22 cellular contexts compared by ENCODE assay signal in the genomic region with DNA sequence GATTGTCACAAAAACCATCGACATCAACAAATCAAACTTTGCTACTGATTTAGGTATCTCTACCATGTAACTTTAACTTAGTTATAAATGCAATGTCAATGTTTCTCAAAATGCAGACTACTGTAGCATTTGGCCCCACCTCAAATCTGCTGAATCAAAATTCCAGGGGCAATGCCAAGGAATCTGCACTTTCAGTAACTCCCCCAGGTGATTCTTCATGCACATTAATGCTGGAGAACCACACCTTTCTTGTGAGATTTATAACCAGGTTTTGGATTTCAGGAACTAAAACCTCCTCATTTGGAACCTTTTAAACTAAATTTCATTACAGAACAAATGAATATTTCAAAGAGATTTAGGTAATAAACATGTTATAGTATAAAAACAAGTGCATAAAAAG. TPM values are rescaled to one million over a fixed set of nuclear protein-coding genes. Genes with fewer than 3 reads are reported as not detected.
A peak's percentile ranks its signal among the peaks of the same experiment; 100 is the strongest.
DNase-seq lines count a peak whose midpoint lies in the region; ATAC-seq, FAIRE-seq and TF ChIP-seq lines count a peak whose summit lies in the region.
"Had no signal": no experiment of that assay in that cellular context is flagged by ENCODE, and none has a peak within 500 bp of the region (broad histone marks: within the 10 kb centered on the region; RNA-seq: fewer than 3 reads in every experiment).

No MANE protein-coding gene starts in this region.

- TF ChIP-seq CTCF in OCI-LY1 (IDR thresholded peaks at IDR 0.05; ENCODE audit: low read length) (no peak), keratinocyte (optimal IDR thresholded peaks at IDR 0.05 in 1 of 3, IDR thresholded peaks at IDR 0.05 in 1 of 3, conservative IDR thresholded peaks at IDR 0.05 in 1 of 3; ENCODE audit: extremely low read depth in 1 of 3, insufficient read depth in 2 of 3, low read length in 3 of 3) (no peak), nephron progenitor cell (IDR thresholded peaks at IDR 0.05) (no peak)

- H3K27ac ChIP-seq in OCI-LY1 (ENCODE audit: low read depth, low read length, poor library complexity, severe bottlenecking), result no peak overlapping the region
- no peak overlapping the region for H3K27ac ChIP-seq in keratinocyte (ENCODE audit: control insufficient read depth, insufficient read depth, low read length)
- H3K27ac ChIP-seq: RWPE1, SK-N-MC had no signal

- H3K4me2 ChIP-seq in OCI-LY1 (ENCODE audit: low read length) (peak overlapping the region; percentile 69), keratinocyte (ENCODE audit: control insufficient read depth, extremely low read depth, insufficient read depth, low read depth, low read length) (peak overlapping the region; percentile 33), skeletal muscle satellite cell (ENCODE audit: low read length) (peak overlapping the region; percentile 81)

- H3K4me3 ChIP-seq in OCI-LY1 (ENCODE audit: low read depth, low read length, poor library complexity, severe bottlenecking) (peak overlapping the region; percentile 92), keratinocyte (ENCODE audit: control insufficient read depth in 2 of 3, extremely low read depth in 1 of 3, insufficient read depth in 2 of 3, low read depth in 1 of 3, low read length in 3 of 3) (no peak overlapping the region), skeletal muscle satellite cell (ENCODE audit: low read length) (peak overlapping the region; percentile 85)
- H3K4me3 ChIP-seq: SK-N-MC had no signal

- dilution Hi-C loops in keratinocyte (cut with MboI; ENCODE audit: extremely low pct_ligation_motif_present, low sequenced_read_pairs), result no loop called here

- peaks cover 58% of the 10 kb centered on the region for H3K4me1 Mint-ChIP-seq in nephron progenitor cell

- in situ Hi-C loops in Caki2 (cut with HindIII; ENCODE audit: low pct_unique_long_range_greater_than_20kb, low sequenced_read_pairs), result no loop called here

- H3K9me3 ChIP-seq in OCI-LY1 (ENCODE audit: low read length) (no peaks in the 10 kb centered on the region), keratinocyte (ENCODE audit: control insufficient read depth, low read depth, low read length) (no peaks in the 10 kb centered on the region), skeletal muscle satellite cell (replicated peaks; ENCODE audit: low read length) (no peaks in the 10 kb centered on the region)

- no peak overlapping the region for H3K27ac Mint-ChIP-seq in nephron progenitor cell
- H3K27ac Mint-ChIP-seq: activated B cell treated with CpG ODN at 0.5 μM for 24 hours, endodermal cell, H9 had no signal

- no peaks in the 10 kb centered on the region for H3K9me1 ChIP-seq in keratinocyte (ENCODE audit: control insufficient read depth, extremely low read depth, insufficient read depth, low read length)

- no peak for ATAC-seq in GM21360 (IDR thresholded peaks at IDR 0.05; ENCODE audit: unreplicated experiment)
- ATAC-seq: left colon, sciatic nerve had no signal

- H3K27me3 Mint-ChIP-seq in nephron progenitor cell (ENCODE audit: low read depth, poor library complexity), result peaks cover 12% of the 10 kb centered on the region
- H3K27me3 Mint-ChIP-seq: activated B cell treated with CpG ODN at 0.5 μM for 24 hours had no signal

- H3F3A ChIP-seq in OCI-LY1 (ENCODE audit: insufficient read depth, low read length), result no peaks in the 10 kb centered on the region

- H3K79me2 ChIP-seq in OCI-LY1 (ENCODE audit: insufficient read depth, low read length) (peaks cover 97% of the 10 kb centered on the region), keratinocyte (ENCODE audit: control insufficient read depth, insufficient read depth, low read length) (peaks cover 82% of the 10 kb centered on the region)

- H3K36me3 Mint-ChIP-seq in nephron progenitor cell (ENCODE audit: low read depth), result no peaks in the 10 kb centered on the region

- no peak overlapping the region for H3K4me3 Mint-ChIP-seq in nephron progenitor cell
- H3K4me3 Mint-ChIP-seq: endodermal cell, H9 had no signal

- H3K36me3 ChIP-seq in OCI-LY1 (ENCODE audit: insufficient read depth, low read length) (peaks cover 30% of the 10 kb centered on the region; the same call in 1 of the 2 replicates), keratinocyte (ENCODE audit: control insufficient read depth in 2 of 2, extremely low read depth in 1 of 2, insufficient read depth in 2 of 2, low read length in 2 of 2) (peaks cover 0 to 1% of the 10 kb centered on the region in 2 experiments), skeletal muscle satellite cell (ENCODE audit: insufficient read depth, low read length) (peaks cover 26% of the 10 kb centered on the region)

- H3K27me3 ChIP-seq in OCI-LY1 (ENCODE audit: insufficient read depth, low read length), result no peaks in the 10 kb centered on the region
- no peaks in the 10 kb centered on the region for H3K27me3 ChIP-seq in keratinocyte (ENCODE audit: control insufficient read depth, extremely low read depth, insufficient read depth, low read length)
- no peaks in the 10 kb centered on the region for H3K27me3 ChIP-seq in skeletal muscle satellite cell (ENCODE audit: control insufficient read depth, insufficient read depth, low read length)

- H3K9ac ChIP-seq in OCI-LY1 (ENCODE audit: low read length) (peak overlapping the region; percentile 6; the same call in 1 of the 2 replicates), keratinocyte (ENCODE audit: control insufficient read depth, extremely low read depth, insufficient read depth, low read length) (no peak overlapping the region), skeletal muscle satellite cell (ENCODE audit: low read depth, low read length) (peak overlapping the region; percentile 99)

- H3K9me3 Mint-ChIP-seq in nephron progenitor cell, result no peaks in the 10 kb centered on the region
- H3K9me3 Mint-ChIP-seq: activated B cell treated with CpG ODN at 0.5 μM for 24 hours, endodermal cell, H9 had no signal

- FAIRE-seq in keratinocyte (lab: Jason Lieb, UNC), result no peak
- no peak for FAIRE-seq in GM19239 (lab: Jason Lieb, UNC)
- FAIRE-seq: urothelium cell line had no signal

- H2AFZ ChIP-seq in OCI-LY1 (ENCODE audit: low read length) (no peak overlapping the region), keratinocyte (ENCODE audit: control insufficient read depth, low read length) (no peak overlapping the region)

- no peaks in the 10 kb centered on the region for H3K9me2 ChIP-seq in OCI-LY1 (ENCODE audit: low read depth, low read length)

- H4K20me1 ChIP-seq in OCI-LY1 (ENCODE audit: insufficient read depth, low read length) (peaks cover 7% of the 10 kb centered on the region; the same call in 1 of the 2 replicates), keratinocyte (ENCODE audit: control insufficient read depth, extremely low read depth, insufficient read depth, low read length) (peaks cover 6% of the 10 kb centered on the region)

- peak; percentile 10 for DNase-seq in Caki2 (ENCODE audit: low read depth)
- DNase-seq in keratinocyte (ENCODE audit: low read depth, low spot score), result no peak
- no peak for DNase-seq in GM19239 (ENCODE audit: insufficient read length, low spot score)
- DNase-seq in nephron progenitor cell, result no peak
- DNase-seq: activated B cell treated with CpG ODN at 0.5 μM for 24 hours; activated CD4-positive, alpha-beta T cell treated with anti-CD3 and anti-CD28 coated beads, Interleukin-2, amount 50 U/mL, for 48 hours; activated effector memory CD4-positive, alpha-beta T cell treated with Interleukin-2 at 50 U/mL for 16 hours; endodermal cell; H9; left colon; midbrain; NCI-H1436 treated with DMSO at 0.1 percent for 48 hours; NCI-H524 treated with DMSO at 0.1 percent for 48 hours; substantia nigra; T-helper 9 cell had no signal

- H3K4me1 ChIP-seq in OCI-LY1 (ENCODE audit: insufficient read depth, low read length, severe bottlenecking) (peaks cover 79% of the 10 kb centered on the region), keratinocyte (ENCODE audit: control insufficient read depth, extremely low read depth, insufficient read depth, low read length) (peaks cover 25% of the 10 kb centered on the region), skeletal muscle satellite cell (ENCODE audit: control insufficient read depth, insufficient read depth, low read length) (peaks cover 52% of the 10 kb centered on the region)

RNA-seq across cellular contexts. Expression of a gene that starts 4.9 kb away (rescaled TPM):
- 11.4 and 11.5 TPM in 2 replicates for total RNA-seq in Caki2 (2014; rRNA removed; shearing (Covaris generic); ENCODE audit: low replicate concordance)
- polyA plus RNA-seq in keratinocyte, result 16.4 to 24.6 TPM (median 16.8 TPM) in 3 replicates
- polyA plus RNA-seq in keratinocyte (2011; ENCODE audit: low read depth), result 25.9 TPM
- polyA plus RNA-seq in keratinocyte (2011; cell fraction: cytosol; rRNA removed), result 7.0 and 12.9 TPM in 2 replicates
- 42.6 and 56.0 TPM in 2 replicates for polyA plus RNA-seq in keratinocyte (2011; cell fraction: nucleus; rRNA removed)
- 19.3 and 21.5 TPM in 2 replicates for polyA plus RNA-seq in keratinocyte (2012; ENCODE audit: low replicate concordance)
- 7.5 to 50.0 TPM (median 24.9 TPM) in 3 replicates for polyA minus RNA-seq in keratinocyte
- 10.0 TPM for polyA minus RNA-seq in keratinocyte (2011; cell fraction: cytosol; rRNA and poly(A)+ RNA removed)
- 51.7 and 95.3 TPM in 2 replicates for polyA minus RNA-seq in keratinocyte (2011; cell fraction: nucleus; rRNA and poly(A)+ RNA removed)
- 116 and 172 TPM in 2 replicates for total RNA-seq in skeletal muscle satellite cell (2012; rRNA removed)

Comparison
In these comparisons a context has a peak if more than half of its experiments do, and no peak if none do; other contexts are left out.
1. H3K4me3 ChIP-seq: peak in OCI-LY1 (single experiment) and skeletal muscle satellite cell (single experiment); none in keratinocyte (0 of 3).
2. Peak in every context shown above with its lines, with median percentiles within 50 percentile points of each other: H3K4me2 ChIP-seq.